ENCODE assay signal across 10 cellular contexts in the genomic region with DNA sequence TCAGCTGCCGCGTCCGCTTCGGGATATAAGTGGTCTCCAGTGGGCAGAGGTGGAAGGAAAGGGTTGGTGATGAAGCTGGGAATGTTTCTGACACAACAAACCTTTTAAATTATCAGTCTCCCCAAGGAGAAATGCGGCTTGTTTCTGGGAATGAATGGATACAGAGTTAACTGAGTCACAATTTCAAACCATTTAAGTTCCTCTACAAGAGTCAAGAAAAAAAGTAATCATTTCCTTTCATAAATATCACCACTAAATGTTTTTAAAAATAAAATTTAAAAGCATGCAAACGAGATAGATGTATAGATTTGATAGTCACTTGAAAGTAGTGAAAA. TPM values are rescaled to one million over a fixed set of nuclear protein-coding genes. Genes with fewer than 3 reads are reported as not detected.
A peak's percentile ranks its signal among the peaks of the same experiment; 100 is the strongest.
DNase-seq lines count a peak whose midpoint lies in the region; ATAC-seq and TF ChIP-seq lines count a peak whose summit lies in the region.
"Had no signal": no experiment of that assay in that cellular context is flagged by ENCODE, and none has a peak within 500 bp of the region (broad histone marks: within the 10 kb centered on the region; RNA-seq: fewer than 3 reads in every experiment).

No MANE protein-coding gene starts in this region.

- TF ChIP-seq CTCF in cardiac fibroblast (IDR thresholded peaks at IDR 0.05; ENCODE audit: low read depth, low read length) = no peak
- no peak for TF ChIP-seq CTCF in right lobe of liver (IDR thresholded peaks at IDR 0.05)

- H3K27me3 Mint-ChIP-seq in activated T-helper 2 cell treated with anti-CD3 and anti-CD28 coated beads, Interferon-gamma antibody, Interleukin-2, Interleukin-4, amounts not matched to agents 10 μg/mL and 5 μg/mL and 100 μg/mL, durations not matched to agents 14 hours and 24 hours and 36 hours (ENCODE audit: low read depth) = peaks cover 32% of the 10 kb centered on the region

- H3K9me3 ChIP-seq in GM23248 (ENCODE audit: low read depth) = no peaks in the 10 kb centered on the region
- no peaks in the 10 kb centered on the region for H3K9me3 ChIP-seq in right lobe of liver

- H3K27ac Mint-ChIP-seq in activated T-helper 2 cell treated with anti-CD3 and anti-CD28 coated beads, Interferon-gamma antibody, Interleukin-2, Interleukin-4, amounts not matched to agents 10 μg/mL and 5 μg/mL and 100 μg/mL, durations not matched to agents 14 hours and 24 hours and 36 hours = no peak overlapping the region
- H3K27ac Mint-ChIP-seq: T-helper 17 cell had no signal

- H3K4me1 ChIP-seq in GM23248 (ENCODE audit: insufficient read depth) (peaks cover 32% of the 10 kb centered on the region), right lobe of liver (no peaks in the 10 kb centered on the region)

- H3K4me3 ChIP-seq in GM23248 (peak overlapping the region; percentile 74), cardiac fibroblast (replicated peaks in 1 of 2; ENCODE audit: low read depth in 2 of 2, low read length in 2 of 2) (peak overlapping the region; percentile 64 to 67), right lobe of liver (peak overlapping the region; percentile 26 to 27 (median 27)), skin epidermis (peak overlapping the region; percentile 19 to 50 (median 41))

- peak overlapping the region; percentile 90 for H2AFZ ChIP-seq in GM23248

- peak overlapping the region; percentile 63 for H3K9ac ChIP-seq in GM23248

- peak overlapping the region; percentile 99 for H3K4me2 ChIP-seq in GM23248 (ENCODE audit: unreplicated experiment)

- no peaks in the 10 kb centered on the region for H3K36me3 Mint-ChIP-seq in activated T-helper 2 cell treated with anti-CD3 and anti-CD28 coated beads, Interferon-gamma antibody, Interleukin-2, Interleukin-4, amounts not matched to agents 10 μg/mL and 5 μg/mL and 100 μg/mL, durations not matched to agents 14 hours and 24 hours and 36 hours (ENCODE audit: low read depth)

- H3K27me3 ChIP-seq in GM23248 (replicated peaks; ENCODE audit: insufficient read depth) = no peaks in the 10 kb centered on the region
- H3K27me3 ChIP-seq in right lobe of liver = no peaks in the 10 kb centered on the region

- WGBS in GM23248 (ENCODE audit: low coverage in 1 of 2, low lambda C conversion rate in 2 of 2, missing lambda C conversion rate in 2 of 2), 2 experiments = 51 to 58% methylated on average over 6 of the region's 6 CpGs
- WGBS in right lobe of liver (ENCODE audit: insufficient coverage, low coverage, low lambda C conversion rate, missing lambda C conversion rate) = 51% methylated on average over 6 of the region's 6 CpGs

- H3K9me3 Mint-ChIP-seq in activated T-helper 2 cell treated with anti-CD3 and anti-CD28 coated beads, Interferon-gamma antibody, Interleukin-2, Interleukin-4, amounts not matched to agents 10 μg/mL and 5 μg/mL and 100 μg/mL, durations not matched to agents 14 hours and 24 hours and 36 hours = no peaks in the 10 kb centered on the region

- no peak for DNase-seq in GM23248
- DNase-seq in cardiac fibroblast (ENCODE audit: low read depth in 2 of 2) = no peak
- no peak for DNase-seq in right lobe of liver
- no peak for DNase-seq in activated T-helper 2 cell treated with anti-CD3 and anti-CD28 coated beads, Interferon-gamma antibody, Interleukin-2, Interleukin-4, amounts not matched to agents 10 μg/mL and 5 μg/mL and 100 μg/mL, durations not matched to agents 14 hours and 24 hours and 36 hours (ENCODE audit: low spot score)
- no peak for DNase-seq in DMS79 treated with DMSO at 0.1 percent for 48 hours (lab: John Stamatoyannopoulos, UW)
- DNase-seq: activated CD8-positive, alpha-beta memory T cell treated with anti-CD3 and anti-CD28 coated beads, Interleukin-2, amount 50 U/mL, for 4 hours; T-helper 17 cell had no signal

- H3F3A ChIP-seq in GM23248 (ENCODE audit: insufficient read depth) = no peaks in the 10 kb centered on the region; the same call in 1 of the 2 replicates

- H3K4me3 Mint-ChIP-seq in activated T-helper 2 cell treated with anti-CD3 and anti-CD28 coated beads, Interferon-gamma antibody, Interleukin-2, Interleukin-4, amounts not matched to agents 10 μg/mL and 5 μg/mL and 100 μg/mL, durations not matched to agents 14 hours and 24 hours and 36 hours (ENCODE audit: low read depth) = no peak overlapping the region

- ATAC-seq in right lobe of liver (no peak), HG03520 (IDR thresholded peaks at IDR 0.05; ENCODE audit: unreplicated experiment) (no peak), HG02642 (IDR thresholded peaks at IDR 0.05; ENCODE audit: poor library complexity, unreplicated experiment) (no peak)
- ATAC-seq: T-helper 17 cell had no signal

- H3K9me2 ChIP-seq in GM23248 (ENCODE audit: insufficient read depth) = no peaks in the 10 kb centered on the region

- no peak for TF ChIP-seq POLR2A in right lobe of liver (IDR thresholded peaks at IDR 0.05)

- H4K20me1 ChIP-seq in GM23248 (ENCODE audit: insufficient read depth) = no peaks in the 10 kb centered on the region

- intact Hi-C loops in right lobe of liver (cut with DNase I) = no loop called here
- intact Hi-C loops in activated T-helper 2 cell treated with anti-CD3 and anti-CD28 coated beads, Interferon-gamma antibody, Interleukin-2, Interleukin-4, amounts not matched to agents 10 μg/mL and 5 μg/mL and 100 μg/mL, durations not matched to agents 14 hours and 24 hours and 36 hours (cut with micrococcal nuclease) = no loop called here

- peaks cover 6% of the 10 kb centered on the region; the same call in 1 of the 2 replicates for H3K79me2 ChIP-seq in GM23248 (ENCODE audit: insufficient read depth)

- peaks cover 1% of the 10 kb centered on the region for H3K4me1 Mint-ChIP-seq in activated T-helper 2 cell treated with anti-CD3 and anti-CD28 coated beads, Interferon-gamma antibody, Interleukin-2, Interleukin-4, amounts not matched to agents 10 μg/mL and 5 μg/mL and 100 μg/mL, durations not matched to agents 14 hours and 24 hours and 36 hours (ENCODE audit: low read depth)

- H3K36me3 ChIP-seq in GM23248 (ENCODE audit: low read depth) = no peaks in the 10 kb centered on the region
- no peaks in the 10 kb centered on the region for H3K36me3 ChIP-seq in right lobe of liver

- no peak overlapping the region for H3K27ac ChIP-seq in GM23248
- peak overlapping the region; percentile 17 to 44 (median 24) for H3K27ac ChIP-seq in right lobe of liver
- H3K27ac ChIP-seq in skin epidermis = peak overlapping the region in 20 of 21 experiments; percentile 58 to 93 (median 74)

- in situ Hi-C loops in GM23248 (cut with MboI) = loop anchor here (25.0 kb wide), 1 partner anchor 959 kb away; a partner anchor contains a TSS

RNA-seq across cellular contexts. Expression of a gene that starts 1.4 kb away (rescaled TPM):
- 4.8 and 6.2 TPM in 2 replicates for total RNA-seq in GM23248 (2014; rRNA removed; shearing (Covaris generic))
- 5.3 and 7.5 TPM in 2 replicates for polyA plus RNA-seq in GM23248 (2016; fragmentation: Nextera tagmentation; extraction: Ambion mirVana)
- total RNA-seq in right lobe of liver = 1 to 10 TPM; 2.7 to 7.0 (median 4.1) TPM
- total RNA-seq in activated T-helper 2 cell treated with anti-CD3 and anti-CD28 coated beads, Interferon-gamma antibody, Interleukin-2, Interleukin-4, amounts not matched to agents 10 μg/mL and 5 μg/mL and 100 μg/mL, durations not matched to agents 14 hours and 24 hours and 36 hours = not detected in 2 replicates

RNA-seq across cellular contexts. Expression of a gene that starts 38.9 kb away (rescaled TPM):
- 0.63 and 2.4 TPM in 2 replicates for total RNA-seq in GM23248 (2014; rRNA removed; shearing (Covaris generic))
- 1.1 and 1.6 TPM in 2 replicates for polyA plus RNA-seq in GM23248 (2016; fragmentation: Nextera tagmentation; extraction: Ambion mirVana)
- total RNA-seq in right lobe of liver = 1 to 10 TPM; 1.3 to 6.7 (median 2.1) TPM
- total RNA-seq in activated T-helper 2 cell treated with anti-CD3 and anti-CD28 coated beads, Interferon-gamma antibody, Interleukin-2, Interleukin-4, amounts not matched to agents 10 μg/mL and 5 μg/mL and 100 μg/mL, durations not matched to agents 14 hours and 24 hours and 36 hours = 0.16 and 0.23 TPM in 2 replicates
